2 cellular contexts compared by ENCODE assay signal in the genomic region with DNA sequence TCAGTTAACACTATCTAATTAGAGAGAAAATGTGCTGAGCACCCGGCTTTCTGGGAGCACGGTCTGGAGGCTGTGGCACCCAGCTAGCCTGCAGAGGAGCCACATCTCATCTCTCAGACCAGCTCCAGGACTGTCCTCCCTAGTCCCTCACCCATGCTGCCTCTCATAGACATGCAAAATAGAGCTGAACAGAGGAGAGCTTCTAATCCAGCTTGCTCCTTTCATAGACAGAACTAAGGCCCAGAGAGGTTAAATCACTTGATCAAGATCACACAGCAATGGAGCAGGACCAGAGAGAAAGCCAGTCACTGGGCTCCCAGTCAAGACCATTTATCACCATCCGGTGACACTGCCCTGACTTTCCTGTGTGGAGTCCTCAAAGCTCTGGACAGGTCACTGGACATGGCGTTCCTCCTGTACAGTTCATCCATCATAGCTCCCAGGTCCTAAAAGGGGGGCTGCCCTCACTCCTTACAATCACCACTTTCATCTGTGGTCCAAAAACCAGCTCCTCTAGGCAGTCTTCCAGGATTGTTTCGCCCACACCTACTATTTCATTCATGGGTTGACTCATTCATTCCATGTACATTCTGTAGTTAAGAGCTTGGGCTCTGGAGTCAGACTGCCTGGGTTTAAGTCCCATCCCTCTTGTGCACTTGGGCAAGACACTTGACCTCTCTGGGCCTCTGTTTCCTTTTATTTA.
TF ChIP-seq lines count a peak whose summit lies in the region.

No MANE protein-coding gene starts in this region.

TF ChIP-seq in IMR-90, 13 proteins besides CTCF, POLR2A, EP300 and RAD21:
- TF ChIP-seq CEBPB (IDR thresholded peaks at IDR 0.05; ENCODE audit: low read depth, low read length) (peak; percentile 51; the same call in 1 of the 2 replicates), RCOR1 (IDR thresholded peaks at IDR 0.05; ENCODE audit: insufficient replicate concordance, low read length) (no peak), FOS (IDR thresholded peaks at IDR 0.05; ENCODE audit: low read depth, low read length) (peak; percentile 67)

TF ChIP-seq in GM12878, 131 proteins besides CTCF, POLR2A, EP300 and RAD21:
- TF ChIP-seq SMARCA5 (IDR thresholded peaks at IDR 0.05) (no peak), ZNF24 (IDR thresholded peaks at IDR 0.05) (no peak), ATF7 (IDR thresholded peaks at IDR 0.05; ENCODE audit: low read depth) (no peak), DPF2 (IDR thresholded peaks at IDR 0.05) (no peak), RAD51 (IDR thresholded peaks at IDR 0.05) (no peak), NBN (IDR thresholded peaks at IDR 0.05) (no peak), CHD1 (IDR thresholded peaks at IDR 0.05; ENCODE audit: low read depth, low read length) (no peak), BHLHE40 (IDR thresholded peaks at IDR 0.05; ENCODE audit: borderline replicate concordance in 1 of 2, low read depth in 2 of 2, low read length in 1 of 2) (no peak), CEBPB (IDR thresholded peaks at IDR 0.05; ENCODE audit: borderline replicate concordance in 1 of 2, low read depth in 2 of 2, low read length in 2 of 2) (no peak), EGR1 (IDR thresholded peaks at IDR 0.05; ENCODE audit: borderline replicate concordance in 1 of 2, low read depth in 2 of 2, low read length in 2 of 2) (no peak), MYC (IDR thresholded peaks at IDR 0.05; ENCODE audit: insufficient read depth, insufficient read length, insufficient replicate concordance, low read length, severe bottlenecking) (no peak), SMC3 (IDR thresholded peaks at IDR 0.05; ENCODE audit: borderline replicate concordance, low read length) (no peak), IRF4 (IDR thresholded peaks at IDR 0.05; ENCODE audit: low read depth, low read length) (no peak), NR2F1 (conservative IDR thresholded peaks at IDR 0.05) (no peak), BMI1 (IDR thresholded peaks at IDR 0.05; ENCODE audit: borderline replicate concordance) (no peak)
- TF ChIP-seq, protein P1, sequence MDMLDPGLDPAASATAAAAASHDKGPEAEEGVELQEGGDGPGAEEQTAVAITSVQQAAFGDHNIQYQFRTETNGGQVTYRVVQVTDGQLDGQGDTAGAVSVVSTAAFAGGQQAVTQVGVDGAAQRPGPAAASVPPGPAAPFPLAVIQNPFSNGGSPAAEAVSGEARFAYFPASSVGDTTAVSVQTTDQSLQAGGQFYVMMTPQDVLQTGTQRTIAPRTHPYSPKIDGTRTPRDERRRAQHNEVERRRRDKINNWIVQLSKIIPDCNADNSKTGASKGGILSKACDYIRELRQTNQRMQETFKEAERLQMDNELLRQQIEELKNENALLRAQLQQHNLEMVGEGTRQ (IDR thresholded peaks at IDR 0.05; ENCODE audit: borderline replicate concordance, low read depth, low read length) = no peak
- TF ChIP-seq, protein P2, sequence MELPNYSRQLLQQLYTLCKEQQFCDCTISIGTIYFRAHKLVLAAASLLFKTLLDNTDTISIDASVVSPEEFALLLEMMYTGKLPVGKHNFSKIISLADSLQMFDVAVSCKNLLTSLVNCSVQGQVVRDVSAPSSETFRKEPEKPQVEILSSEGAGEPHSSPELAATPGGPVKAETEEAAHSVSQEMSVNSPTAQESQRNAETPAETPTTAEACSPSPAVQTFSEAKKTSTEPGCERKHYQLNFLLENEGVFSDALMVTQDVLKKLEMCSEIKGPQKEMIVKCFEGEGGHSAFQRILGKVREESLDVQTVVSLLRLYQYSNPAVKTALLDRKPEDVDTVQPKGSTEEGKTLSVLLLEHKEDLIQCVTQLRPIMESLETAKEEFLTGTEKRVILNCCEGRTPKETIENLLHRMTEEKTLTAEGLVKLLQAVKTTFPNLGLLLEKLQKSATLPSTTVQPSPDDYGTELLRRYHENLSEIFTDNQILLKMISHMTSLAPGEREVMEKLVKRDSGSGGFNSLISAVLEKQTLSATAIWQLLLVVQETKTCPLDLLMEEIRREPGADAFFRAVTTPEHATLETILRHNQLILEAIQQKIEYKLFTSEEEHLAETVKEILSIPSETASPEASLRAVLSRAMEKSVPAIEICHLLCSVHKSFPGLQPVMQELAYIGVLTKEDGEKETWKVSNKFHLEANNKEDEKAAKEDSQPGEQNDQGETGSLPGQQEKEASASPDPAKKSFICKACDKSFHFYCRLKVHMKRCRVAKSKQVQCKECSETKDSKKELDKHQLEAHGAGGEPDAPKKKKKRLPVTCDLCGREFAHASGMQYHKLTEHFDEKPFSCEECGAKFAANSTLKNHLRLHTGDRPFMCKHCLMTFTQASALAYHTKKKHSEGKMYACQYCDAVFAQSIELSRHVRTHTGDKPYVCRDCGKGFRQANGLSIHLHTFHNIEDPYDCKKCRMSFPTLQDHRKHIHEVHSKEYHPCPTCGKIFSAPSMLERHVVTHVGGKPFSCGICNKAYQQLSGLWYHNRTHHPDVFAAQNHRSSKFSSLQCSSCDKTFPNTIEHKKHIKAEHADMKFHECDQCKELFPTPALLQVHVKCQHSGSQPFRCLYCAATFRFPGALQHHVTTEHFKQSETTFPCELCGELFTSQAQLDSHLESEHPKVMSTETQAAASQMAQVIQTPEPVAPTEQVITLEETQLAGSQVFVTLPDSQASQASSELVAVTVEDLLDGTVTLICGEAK (IDR thresholded peaks at IDR 0.05; ENCODE audit: borderline replicate concordance) = no peak
- TF ChIP-seq, protein P3, sequence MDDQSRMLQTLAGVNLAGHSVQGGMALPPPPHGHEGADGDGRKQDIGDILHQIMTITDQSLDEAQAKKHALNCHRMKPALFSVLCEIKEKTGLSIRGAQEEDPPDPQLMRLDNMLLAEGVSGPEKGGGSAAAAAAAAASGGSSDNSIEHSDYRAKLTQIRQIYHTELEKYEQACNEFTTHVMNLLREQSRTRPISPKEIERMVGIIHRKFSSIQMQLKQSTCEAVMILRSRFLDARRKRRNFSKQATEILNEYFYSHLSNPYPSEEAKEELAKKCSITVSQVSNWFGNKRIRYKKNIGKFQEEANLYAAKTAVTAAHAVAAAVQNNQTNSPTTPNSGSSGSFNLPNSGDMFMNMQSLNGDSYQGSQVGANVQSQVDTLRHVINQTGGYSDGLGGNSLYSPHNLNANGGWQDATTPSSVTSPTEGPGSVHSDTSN (IDR thresholded peaks at IDR 0.05; ENCODE audit: insufficient replicate concordance, low read depth, low read length) = no peak
- TF ChIP-seq, protein P4, sequence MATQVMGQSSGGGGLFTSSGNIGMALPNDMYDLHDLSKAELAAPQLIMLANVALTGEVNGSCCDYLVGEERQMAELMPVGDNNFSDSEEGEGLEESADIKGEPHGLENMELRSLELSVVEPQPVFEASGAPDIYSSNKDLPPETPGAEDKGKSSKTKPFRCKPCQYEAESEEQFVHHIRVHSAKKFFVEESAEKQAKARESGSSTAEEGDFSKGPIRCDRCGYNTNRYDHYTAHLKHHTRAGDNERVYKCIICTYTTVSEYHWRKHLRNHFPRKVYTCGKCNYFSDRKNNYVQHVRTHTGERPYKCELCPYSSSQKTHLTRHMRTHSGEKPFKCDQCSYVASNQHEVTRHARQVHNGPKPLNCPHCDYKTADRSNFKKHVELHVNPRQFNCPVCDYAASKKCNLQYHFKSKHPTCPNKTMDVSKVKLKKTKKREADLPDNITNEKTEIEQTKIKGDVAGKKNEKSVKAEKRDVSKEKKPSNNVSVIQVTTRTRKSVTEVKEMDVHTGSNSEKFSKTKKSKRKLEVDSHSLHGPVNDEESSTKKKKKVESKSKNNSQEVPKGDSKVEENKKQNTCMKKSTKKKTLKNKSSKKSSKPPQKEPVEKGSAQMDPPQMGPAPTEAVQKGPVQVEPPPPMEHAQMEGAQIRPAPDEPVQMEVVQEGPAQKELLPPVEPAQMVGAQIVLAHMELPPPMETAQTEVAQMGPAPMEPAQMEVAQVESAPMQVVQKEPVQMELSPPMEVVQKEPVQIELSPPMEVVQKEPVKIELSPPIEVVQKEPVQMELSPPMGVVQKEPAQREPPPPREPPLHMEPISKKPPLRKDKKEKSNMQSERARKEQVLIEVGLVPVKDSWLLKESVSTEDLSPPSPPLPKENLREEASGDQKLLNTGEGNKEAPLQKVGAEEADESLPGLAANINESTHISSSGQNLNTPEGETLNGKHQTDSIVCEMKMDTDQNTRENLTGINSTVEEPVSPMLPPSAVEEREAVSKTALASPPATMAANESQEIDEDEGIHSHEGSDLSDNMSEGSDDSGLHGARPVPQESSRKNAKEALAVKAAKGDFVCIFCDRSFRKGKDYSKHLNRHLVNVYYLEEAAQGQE (IDR thresholded peaks at IDR 0.05; ENCODE audit: low read depth, low read length) = no peak
